In genomic region chr9:131621551-131622321, GRCh38 we compare ENCODE assay signal across 9 cellular contexts.
DNase-seq lines count a peak whose midpoint lies in the region; ATAC-seq and TF ChIP-seq lines count a peak whose summit lies in the region.
"Had no signal": no experiment of that assay in that cellular context is flagged by ENCODE, and none has a peak within 500 bp of the region (broad histone marks: within the 10 kb centered on the region; RNA-seq: fewer than 3 reads in every experiment).

No MANE protein-coding gene starts in this region.

- H4K20me1 ChIP-seq in Karpas-422 (ENCODE audit: insufficient read depth, low read depth, low read length), result no peaks in the 10 kb centered on the region

- H3K79me2 ChIP-seq in Karpas-422 (ENCODE audit: low read length), result no peaks in the 10 kb centered on the region

- no peaks in the 10 kb centered on the region for H3K9me3 ChIP-seq in Karpas-422 (ENCODE audit: low read length)
- H3K9me3 ChIP-seq: ovary had no signal

- H3K9ac ChIP-seq in Karpas-422 (ENCODE audit: low read length), result no peak overlapping the region

- H3K27me3 ChIP-seq in Karpas-422 (ENCODE audit: low read length), result no peaks in the 10 kb centered on the region
- H3K27me3 ChIP-seq: ovary had no signal

- H3K27ac ChIP-seq in Karpas-422 (ENCODE audit: low read length), result no peak overlapping the region
- H3K27ac ChIP-seq: ovary had no signal

- no peak overlapping the region for H2AFZ ChIP-seq in Karpas-422 (ENCODE audit: low read length)

- H3K36me3 ChIP-seq in Karpas-422 (ENCODE audit: insufficient read depth, low read length), result no peaks in the 10 kb centered on the region
- H3K36me3 ChIP-seq: ovary had no signal

- ATAC-seq in GM19035 (IDR thresholded peaks at IDR 0.05; ENCODE audit: unreplicated experiment) (peak; percentile 44), HG03520 (IDR thresholded peaks at IDR 0.05; ENCODE audit: unreplicated experiment) (no peak), HG02981 (IDR thresholded peaks at IDR 0.05; ENCODE audit: unreplicated experiment) (no peak)

- H3K4me2 ChIP-seq in Karpas-422 (ENCODE audit: low read depth, low read length, poor library complexity, severe bottlenecking), result no peak overlapping the region

- H3K4me3 Mint-ChIP-seq in CD14-positive monocyte (no peak overlapping the region), glutamatergic neuron (ENCODE audit: unreplicated experiment) (peak overlapping the region; percentile 61)

- H3K9me3 Mint-ChIP-seq in CD14-positive monocyte (peaks cover 3 to 15% (median 11%) of the 10 kb centered on the region in 7 donors), glutamatergic neuron (ENCODE audit: unreplicated experiment) (peaks cover 57% of the 10 kb centered on the region)

- intact Hi-C loops in CD14-positive monocyte (cut with micrococcal nuclease), result loop anchor here in 1 of 2 donors (2.0 to 5.0 kb wide), 2 partner anchors 23 to 36 kb away; no protein-coding TSS in a partner anchor

- no peaks in the 10 kb centered on the region for H3K9me2 ChIP-seq in Karpas-422 (replicated peaks; ENCODE audit: insufficient read depth, low read length)

- H3K27me3 Mint-ChIP-seq in CD14-positive monocyte (ENCODE audit: low read depth in 3 of 3) (peaks cover 0 to 3% (median 0%) of the 10 kb centered on the region in 3 donors), glutamatergic neuron (ENCODE audit: unreplicated experiment) (peaks cover 31% of the 10 kb centered on the region)

- in situ Hi-C loops in KBM-7 (cut with MboI; ENCODE audit: low pct_unique_long_range_greater_than_20kb, low sequenced_read_pairs), result no loop called here

- H3K36me3 Mint-ChIP-seq in CD14-positive monocyte, result peaks cover 94 to 100% of the 10 kb centered on the region in 2 donors
- H3K36me3 Mint-ChIP-seq in glutamatergic neuron (ENCODE audit: unreplicated experiment), result peaks cover 12% of the 10 kb centered on the region

- no peak for TF ChIP-seq CTCF in CD14-positive monocyte (IDR thresholded peaks at IDR 0.05)
- TF ChIP-seq CTCF in glutamatergic neuron (IDR thresholded peaks at IDR 0.05; ENCODE audit: partially characterized antibody, unreplicated experiment), result no peak

- H3K4me1 ChIP-seq in Karpas-422 (ENCODE audit: low read length), result peaks cover 5% of the 10 kb centered on the region; the same call in 1 of the 2 replicates

- H3K4me3 ChIP-seq in Karpas-422 (ENCODE audit: low read length), result no peak overlapping the region
- H3K4me3 ChIP-seq: ovary had no signal

- DNase-seq in CD14-positive monocyte (ENCODE audit: low spot score) (peak; percentile 79), KBM-7 (peak; percentile 52), glutamatergic neuron (no peak), Karpas-422 (no peak), ureter (ENCODE audit: low spot score) (no peak)
- DNase-seq: ovary had no signal

- H3K27ac Mint-ChIP-seq in CD14-positive monocyte, result peak overlapping the region; percentile 88 to 98 (median 93)
- peak overlapping the region; percentile 88 for H3K27ac Mint-ChIP-seq in glutamatergic neuron (ENCODE audit: unreplicated experiment)

- H3K4me1 Mint-ChIP-seq in CD14-positive monocyte (peaks cover 61% of the 10 kb centered on the region), glutamatergic neuron (ENCODE audit: low read depth, unreplicated experiment) (peaks cover 74% of the 10 kb centered on the region)

Comparison
In these comparisons a context has a peak if more than half of its experiments do, and no peak if none do; other contexts are left out.
1. DNase-seq: peak in CD14-positive monocyte (single experiment) and KBM-7 (single experiment); none in glutamatergic neuron (single experiment), Karpas-422 (single experiment) and ureter (single experiment).